In genomic region chr1:27154991-27155781, GRCh38 we compare ENCODE assay signal across 1 cellular context.
TF ChIP-seq lines count a peak whose summit lies in the region.

TSS of gene SLC9A1 (minus strand) at chr1:27155125. CDS start at chr1:27154334, 791 bp downstream.

TF ChIP-seq in K562, 482 proteins besides CTCF, POLR2A, EP300 and RAD21 (continued from another document and continues in another):
- TF ChIP-seq AFF4 (CRISPR knock-in tag; IDR thresholded peaks at IDR 0.05), result peak; percentile 99
- TF ChIP-seq ZC3H11A (IDR thresholded peaks at IDR 0.05; ENCODE audit: low read depth, low read length), result peak; percentile 77; the same call in 1 of the 2 replicates
- peak; percentile 79 for TF ChIP-seq ZHX1 (conservative IDR thresholded peaks at IDR 0.05; ENCODE audit: low read length)
- TF ChIP-seq KDM4B (IDR thresholded peaks at IDR 0.05; ENCODE audit: borderline replicate concordance in 2 of 2, low read depth in 1 of 2), result peak in 1 of 2 experiments; percentile 49; a peak in 2 of 4 replicates
- TF ChIP-seq SRSF3 (IDR thresholded peaks at IDR 0.05; ENCODE audit: insufficient read depth, low read length), result no peak
- peak; percentile 67 for TF ChIP-seq HNRNPLL (IDR thresholded peaks at IDR 0.05; ENCODE audit: low read depth, low read length, poor library complexity, severe bottlenecking)
- peak; percentile 80 for TF ChIP-seq HMBOX1 (IDR thresholded peaks at IDR 0.05)
- TF ChIP-seq DMBX1 (CRISPR knock-in tag; IDR thresholded peaks at IDR 0.05; ENCODE audit: borderline replicate concordance), result peak; percentile 14; the same call in 1 of the 2 replicates
- TF ChIP-seq POLR2H (tag; IDR thresholded peaks at IDR 0.05; ENCODE audit: low read depth), result peak; percentile 98
- TF ChIP-seq ILF3 (IDR thresholded peaks at IDR 0.05; ENCODE audit: borderline replicate concordance), result peak; percentile 96; the same call in 1 of the 2 replicates
- TF ChIP-seq SMARCB1 (IDR thresholded peaks at IDR 0.05; ENCODE audit: insufficient read length, low read depth), result no peak
- TF ChIP-seq EHMT2 (IDR thresholded peaks at IDR 0.05), result no peak; the same call in 1 of the 2 replicates
- TF ChIP-seq GABPB2 (CRISPR knock-in tag; conservative IDR thresholded peaks at IDR 0.05), result peak; percentile 50; the same call in 1 of the 2 replicates
- TF ChIP-seq ZBTB43 (CRISPR knock-in tag; IDR thresholded peaks at IDR 0.05), result 0 out of 2 replicates have a peak, but pooled peaks have one; percentile 58
- peak in 1 of 2 experiments; percentile 91; a peak in 2 of 4 replicates for TF ChIP-seq ZNF639 (CRISPR knock-in tag; conservative IDR thresholded peaks at IDR 0.05 in 1 of 2, IDR thresholded peaks at IDR 0.05 in 1 of 2)
- TF ChIP-seq CBX1 (IDR thresholded peaks at IDR 0.05; ENCODE audit: low read depth), result peak; percentile 98
- 0 out of 2 replicates have a peak, but pooled peaks have one; percentile 51 for TF ChIP-seq SREBF1 (IDR thresholded peaks at IDR 0.05; ENCODE audit: borderline replicate concordance, low read depth, low read length)
- peak in 1 of 2 experiments; percentile 84; a peak in 2 of 3 replicates for TF ChIP-seq CBX3 (IDR thresholded peaks at IDR 0.05; ENCODE audit: borderline replicate concordance in 1 of 2, low read length in 2 of 2)
- peak; percentile 84 for TF ChIP-seq ZBED1 (IDR thresholded peaks at IDR 0.05)
- no peak for TF ChIP-seq PATZ1 (CRISPR knock-in tag; IDR thresholded peaks at IDR 0.05; ENCODE audit: borderline replicate concordance)
- TF ChIP-seq ZNF140 (CRISPR knock-in tag; IDR thresholded peaks at IDR 0.05), result no peak
- TF ChIP-seq ZNF316 (IDR thresholded peaks at IDR 0.05), result peak; percentile 22; the same call in 1 of the 2 replicates
- peak; percentile 78 for TF ChIP-seq ZNF592 (IDR thresholded peaks at IDR 0.05)
- TF ChIP-seq ZNF449 (CRISPR knock-in tag; IDR thresholded peaks at IDR 0.05), result no peak
- peak in 1 of 2 experiments; percentile 78; a peak in 2 of 4 replicates for TF ChIP-seq RCOR1 (IDR thresholded peaks at IDR 0.05; ENCODE audit: borderline replicate concordance in 1 of 2, low read depth in 2 of 2, low read length in 2 of 2)
- peak; percentile 100 for TF ChIP-seq ZNF384 (IDR thresholded peaks at IDR 0.05; ENCODE audit: low read depth, low read length)
- peak; percentile 94 for TF ChIP-seq CHD1 (IDR thresholded peaks at IDR 0.05; ENCODE audit: low read length)
- TF ChIP-seq RUNX1 (IDR thresholded peaks at IDR 0.05; ENCODE audit: low read depth), result peak; percentile 59; the same call in 1 of the 2 replicates
- TF ChIP-seq TAF7 (tag; IDR thresholded peaks at IDR 0.05), result peak; percentile 99
- peak in 1 of 2 experiments; percentile 92; a peak in 2 of 4 replicates for TF ChIP-seq ZMIZ1 (IDR thresholded peaks at IDR 0.05; ENCODE audit: low read depth in 2 of 2, low read length in 2 of 2)
- peak; percentile 85 for TF ChIP-seq BRD9 (IDR thresholded peaks at IDR 0.05; ENCODE audit: low read depth, partially characterized antibody)
- no peak for TF ChIP-seq ZC3H4 (CRISPR knock-in tag; IDR thresholded peaks at IDR 0.05; ENCODE audit: borderline replicate concordance)
- no peak; the same call in 1 of the 2 replicates for TF ChIP-seq NFRKB (IDR thresholded peaks at IDR 0.05; ENCODE audit: low read depth)
- peak; percentile 73; the same call in 1 of the 2 replicates for TF ChIP-seq ZNF263 (CRISPR knock-in tag; IDR thresholded peaks at IDR 0.05; ENCODE audit: borderline replicate concordance)
